In the genomic region with DNA sequence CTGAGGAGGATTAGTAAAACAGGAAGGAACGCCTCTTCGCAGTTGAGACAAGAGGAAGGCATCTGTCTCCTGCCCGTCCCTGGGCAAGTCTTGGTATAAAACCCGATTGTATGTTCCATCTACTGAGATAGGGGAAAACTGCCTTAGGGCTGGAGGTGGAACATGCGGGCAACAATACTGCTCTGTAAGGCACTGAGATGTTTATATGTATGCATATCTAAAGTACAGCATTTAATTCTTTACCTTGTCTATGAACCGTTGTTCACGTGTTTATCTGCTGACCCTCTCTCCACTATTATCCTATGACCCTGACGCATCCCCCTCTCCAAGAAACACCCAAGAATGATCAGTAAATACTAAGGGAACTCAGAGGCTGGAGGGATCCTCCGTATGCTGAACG, we compare ENCODE assay signal across 8 cellular contexts. TPM values are rescaled to one million over a fixed set of nuclear protein-coding genes. Genes with fewer than 3 reads are reported as not detected.
DNase-seq lines count a peak whose midpoint lies in the region; ATAC-seq and TF ChIP-seq lines count a peak whose summit lies in the region.

No MANE protein-coding gene starts in this region.

- peak overlapping the region; percentile 80 to 91 for H3K9ac ChIP-seq in colonic mucosa (ENCODE audit: low read depth in 2 of 2, low read length in 2 of 2)
- no peak overlapping the region for H3K9ac ChIP-seq in neural progenitor cell

- H3K4me3 ChIP-seq in colonic mucosa = peak overlapping the region; percentile 87
- H3K4me3 ChIP-seq in neural progenitor cell = peak overlapping the region; percentile 99

- CTCF ChIA-PET in Calu3 (lab: Charles Lee) = interaction anchor here (0.8 to 1.1 kb wide), 2 partner anchors 27 to 53 kb away, joined by 4 read pairs; partner anchors contain the start of gene EID2B

- no peaks in the 10 kb centered on the region for H3K36me3 ChIP-seq in colonic mucosa
- H3K36me3 ChIP-seq in neural progenitor cell = no peaks in the 10 kb centered on the region

- peak overlapping the region; percentile 77 for H3K27ac Mint-ChIP-seq in Calu3 (ENCODE audit: unreplicated experiment)
- peak overlapping the region; percentile 30 for H3K27ac Mint-ChIP-seq in neural progenitor cell

- H3K27me3 ChIP-seq in colonic mucosa (no peaks in the 10 kb centered on the region), neural progenitor cell (no peaks in the 10 kb centered on the region)

- intact Hi-C loops in Calu3 (cut with micrococcal nuclease; ENCODE audit: unreplicated experiment) = no loop called here
- intact Hi-C loops in colonic mucosa (cut with DNase I) = no loop called here
- intact Hi-C loops in posterior vena cava (cut with DNase I) = no loop called here

- H3K27ac ChIP-seq in colonic mucosa (no peak overlapping the region), neural progenitor cell (no peak overlapping the region)

- DNase-seq in Calu3 = no peak
- DNase-seq in NCI-H82 (lab: John Stamatoyannopoulos, UW) = peak; percentile 83
- DNase-seq in colonic mucosa = no peak
- DNase-seq in neural progenitor cell (ENCODE audit: low spot score) = no peak
- no peak for DNase-seq in posterior vena cava (ENCODE audit: low spot score)
- DNase-seq in COLO829 (ENCODE audit: low spot score) = no peak
- no peak for DNase-seq in activated CD8-positive, alpha-beta memory T cell treated with anti-CD3 and anti-CD28 coated beads, Interleukin-2, amount 50 U/mL, for 4 hours

- H3K4me1 ChIP-seq in colonic mucosa (no peaks in the 10 kb centered on the region), neural progenitor cell (peaks cover 16% of the 10 kb centered on the region)

- TF ChIP-seq CTCF in Calu3 (IDR thresholded peaks at IDR 0.05; ENCODE audit: unreplicated experiment) = no peak
- no peak for TF ChIP-seq CTCF in colonic mucosa (IDR thresholded peaks at IDR 0.05)
- no peak for TF ChIP-seq CTCF in neural progenitor cell (IDR thresholded peaks at IDR 0.05)

- H3K4me2 ChIP-seq in neural progenitor cell = peak overlapping the region; percentile 88

- H3K4me1 Mint-ChIP-seq in Calu3 (ENCODE audit: low read depth, unreplicated experiment) (peaks cover 26% of the 10 kb centered on the region), neural progenitor cell (peaks cover 26% of the 10 kb centered on the region)

- no TSS peak for BruUV-seq in Calu3 (replicated peaks; lab: Mats Ljungman, UMichigan)

- H4K20me1 ChIP-seq in neural progenitor cell (ENCODE audit: low read depth) = peaks cover 6% of the 10 kb centered on the region

- H3K9me3 Mint-ChIP-seq in Calu3 (ENCODE audit: low read depth, unreplicated experiment) = no peaks in the 10 kb centered on the region
- H3K9me3 Mint-ChIP-seq in neural progenitor cell = no peaks in the 10 kb centered on the region

- H3K27me3 Mint-ChIP-seq in Calu3 (ENCODE audit: unreplicated experiment) (no peaks in the 10 kb centered on the region), neural progenitor cell (ENCODE audit: insufficient read depth, low read depth) (no peaks in the 10 kb centered on the region)

- H3K79me2 ChIP-seq in neural progenitor cell (ENCODE audit: low read depth) = peaks cover 26% of the 10 kb centered on the region

- ATAC-seq in GM21360 (IDR thresholded peaks at IDR 0.05; ENCODE audit: unreplicated experiment) = no peak

- H3K4me3 Mint-ChIP-seq in Calu3 (ENCODE audit: low read depth, unreplicated experiment) (peak overlapping the region; percentile 99), neural progenitor cell (peak overlapping the region; percentile 91)

- H3K36me3 Mint-ChIP-seq in Calu3 (ENCODE audit: insufficient read depth, unreplicated experiment) (peaks cover 58% of the 10 kb centered on the region), neural progenitor cell (peaks cover 10% of the 10 kb centered on the region)

- peak overlapping the region; percentile 80 for H2AFZ ChIP-seq in neural progenitor cell (replicated peaks)

- H3K9me3 ChIP-seq in colonic mucosa = no peaks in the 10 kb centered on the region
- no peaks in the 10 kb centered on the region for H3K9me3 ChIP-seq in neural progenitor cell (ENCODE audit: low read depth)

- H3F3A ChIP-seq in neural progenitor cell (ENCODE audit: low read depth) = peaks cover 25% of the 10 kb centered on the region

RNA-seq across cellular contexts. Expression of gene TIMM50, which starts 0.7 kb away (rescaled TPM):
- total RNA-seq in Calu3 (2022) (110 and 116 TPM in 2 replicates), colonic mucosa (10 to 100 TPM; 45.7 to 83.9 TPM), neural progenitor cell (ENCODE audit: low replicate concordance) (39.9 and 79.3 TPM in 2 replicates), posterior vena cava (10 to 100 TPM; 44.5 to 45.5 TPM)

RNA-seq across cellular contexts. Expression of gene DLL3, which starts 18.8 kb away (rescaled TPM):
- total RNA-seq in Calu3 (2022) (0.19 and 0.42 TPM in 2 replicates), colonic mucosa (not detected), neural progenitor cell (ENCODE audit: low replicate concordance) (0.37 and 2.8 TPM in 2 replicates), posterior vena cava (not detected)

RNA-seq across cellular contexts. Expression of gene SUPT5H, which starts 34.5 kb away (rescaled TPM):
- total RNA-seq in Calu3 (2022) (158 and 189 TPM in 2 replicates), colonic mucosa (100 to 1,000 TPM in 1 of 2 donors, 10 to 100 TPM in 1; 76.6 to 123 TPM), neural progenitor cell (ENCODE audit: low replicate concordance) (48.5 and 84.3 TPM in 2 replicates), posterior vena cava (10 to 100 TPM; 67.0 to 74.9 TPM)

RNA-seq across cellular contexts. Expression of gene SELENOV, which starts 35.0 kb away (rescaled TPM):
- total RNA-seq in Calu3 (2022) (not detected in 2 replicates), colonic mucosa (not detected), neural progenitor cell (ENCODE audit: low replicate concordance) (0.73 and 6.2 TPM in 2 replicates), posterior vena cava (not detected)

RNA-seq across cellular contexts. Expression of gene RPS16, which starts 44.2 kb away (rescaled TPM):
- 1,912 and 1,929 TPM in 2 replicates for total RNA-seq in Calu3 (2022)
- total RNA-seq in colonic mucosa = 1,000 to 10,000 TPM; 1,698 to 1,720 TPM
- total RNA-seq in neural progenitor cell (ENCODE audit: low replicate concordance) = 94.8 and 268 TPM in 2 replicates
- 1,000 to 10,000 TPM; 1,159 to 1,295 TPM for total RNA-seq in posterior vena cava
